8 cellular contexts compared by ENCODE assay signal in the genomic region with DNA sequence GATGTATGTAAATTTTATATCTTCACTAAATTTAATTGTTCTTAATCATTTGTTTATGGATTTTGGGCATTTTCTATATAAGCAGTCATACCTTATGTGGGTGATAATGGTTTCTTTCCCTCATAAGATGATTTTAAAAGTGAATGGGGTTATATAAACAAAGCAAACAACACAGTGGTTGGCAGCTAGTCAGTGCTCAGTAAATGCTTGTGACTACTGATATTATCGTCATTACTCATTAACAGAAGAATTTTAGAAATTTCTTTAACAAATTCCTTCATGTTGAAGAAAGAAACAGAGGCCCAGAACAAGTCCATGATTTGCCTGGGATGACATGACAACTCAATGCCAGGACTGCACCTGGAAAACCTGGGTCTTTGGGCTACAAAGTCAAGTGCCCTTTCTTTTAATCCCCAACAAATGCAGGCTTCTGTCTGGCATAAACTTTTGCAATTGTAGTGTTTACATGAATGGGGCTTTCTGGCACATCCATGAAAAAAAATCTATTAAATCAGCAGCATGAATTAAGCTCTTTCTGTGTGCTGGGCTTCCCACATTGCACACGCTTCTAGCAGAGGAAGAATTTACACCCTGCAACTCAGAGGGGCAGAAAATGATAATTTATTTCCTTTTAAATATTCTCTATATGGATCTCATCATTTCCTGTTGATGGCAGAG.
DNase-seq lines count a peak whose midpoint lies in the region; FAIRE-seq and TF ChIP-seq lines count a peak whose summit lies in the region.
"Not testable (repeated sequence)": the region's sequence is repeated elsewhere in the genome, so short reads cannot be mapped to it uniquely, and the experiment has no call there.

No MANE protein-coding gene starts in this region.

- not testable (repeated sequence) for H3K18ac ChIP-seq in mesendoderm (ENCODE audit: low read length)

- H3K27ac Mint-ChIP-seq in HFFc6; astrocyte (ENCODE audit: unreplicated experiment): not testable (repeated sequence)

- intact Hi-C loops in PC-9 (cut with micrococcal nuclease; ENCODE audit: unreplicated experiment); endothelial cell of umbilical vein (cut with micrococcal nuclease): not testable (repeated sequence)

- H2BK5ac ChIP-seq in mesendoderm (ENCODE audit: low read length) = not testable (repeated sequence)

- not testable (repeated sequence) for H3K79me2 ChIP-seq in PC-9 (ENCODE audit: low read depth); astrocyte (ENCODE audit: insufficient read depth, low read length); endothelial cell of umbilical vein (ENCODE audit: control insufficient read depth, insufficient read depth, low read length); mesendoderm (ENCODE audit: control insufficient read depth, insufficient read depth, low read length)

- H3K23ac ChIP-seq in mesendoderm (ENCODE audit: low read length) = not testable (repeated sequence)

- not testable (repeated sequence) for H3K4ac ChIP-seq in mesendoderm (ENCODE audit: low read depth, low read length)

- H4K5ac ChIP-seq in mesendoderm (ENCODE audit: low read length) = not testable (repeated sequence)

- H3K4me2 ChIP-seq in PC-9; astrocyte (ENCODE audit: low read length); endothelial cell of umbilical vein (ENCODE audit: insufficient read depth, low read length); mesendoderm (ENCODE audit: low read length): not testable (repeated sequence)

- not testable (repeated sequence) for H3K56ac ChIP-seq in mesendoderm (ENCODE audit: low read length)

- H2AK5ac ChIP-seq in mesendoderm (ENCODE audit: low read length) = not testable (repeated sequence)

- WGBS in mesendoderm (ENCODE audit: extremely low coverage, insufficient coverage, low lambda C conversion rate) = no CpG with 5 or more reads among the region's 2 CpGs

- not testable (repeated sequence) for H4K8ac ChIP-seq in mesendoderm (ENCODE audit: low read depth, low read length)

- not testable (repeated sequence) for BruUV-seq in PC-9 (replicated peaks; lab: Mats Ljungman, UMichigan)
- BruUV-seq in endothelial cell of umbilical vein (replicated peaks; lab: Mats Ljungman, UMichigan) = TSS peak; percentile 52

- H3K27me3 ChIP-seq in PC-9 (ENCODE audit: insufficient read depth, low read depth); astrocyte (ENCODE audit: insufficient read depth, low read length); endothelial cell of umbilical vein (ENCODE audit: control insufficient read depth in 2 of 2, insufficient read depth in 2 of 2, low read length in 2 of 2); mesendoderm (ENCODE audit: insufficient read depth, low read length, poor library complexity): not testable (repeated sequence)

- H3K9me1 ChIP-seq in endothelial cell of umbilical vein (replicated peaks; ENCODE audit: control insufficient read depth, extremely low read depth, insufficient read depth, low read length) = not testable (repeated sequence)

- not testable (repeated sequence) for H4K20me1 ChIP-seq in PC-9 (ENCODE audit: insufficient read depth); astrocyte (ENCODE audit: insufficient read depth, low read length); endothelial cell of umbilical vein (replicated peaks; ENCODE audit: control insufficient read depth, extremely low read depth, insufficient read depth, low read length)

- not testable (repeated sequence) for H3K4me1 ChIP-seq in PC-9 (replicated peaks; ENCODE audit: insufficient read depth); astrocyte (ENCODE audit: insufficient read depth, low read length); endothelial cell of umbilical vein (ENCODE audit: control insufficient read depth, extremely low read depth, insufficient read depth, low read length); mesendoderm (ENCODE audit: control insufficient read depth, low read depth, low read length)

- CTCF ChIA-PET in PC-9 (lab: Charles Lee); endothelial cell of umbilical vein (lab: Charles Lee): not testable (repeated sequence)

- H3K4me3 Mint-ChIP-seq in HFFc6; astrocyte (ENCODE audit: unreplicated experiment): not testable (repeated sequence)

- peaks cover 22% of the 10 kb centered on the region for H3K4me1 Mint-ChIP-seq in HFFc6 (ENCODE audit: low read depth)
- H3K4me1 Mint-ChIP-seq in astrocyte (ENCODE audit: low read depth, unreplicated experiment) = not testable (repeated sequence)

- not testable (repeated sequence) for H3K36me3 ChIP-seq in PC-9 (ENCODE audit: low read depth); astrocyte (ENCODE audit: insufficient read depth, low read length); endothelial cell of umbilical vein (ENCODE audit: control insufficient read depth in 2 of 2, extremely low read depth in 1 of 2, insufficient read depth in 2 of 2, low read length in 2 of 2); mesendoderm (ENCODE audit: control insufficient read depth, insufficient read depth, low read length)

- H3K36me3 Mint-ChIP-seq in HFFc6 (ENCODE audit: low read depth); astrocyte (ENCODE audit: low read depth, unreplicated experiment): not testable (repeated sequence)

- not testable (repeated sequence) for H3K9me2 ChIP-seq in PC-9 (ENCODE audit: insufficient read depth)

- not testable (repeated sequence) for H3K9me3 ChIP-seq in PC-9 (ENCODE audit: insufficient read depth, low read depth); astrocyte (ENCODE audit: insufficient read depth, low read depth, low read length); endothelial cell of umbilical vein (replicated peaks; ENCODE audit: control insufficient read depth, insufficient read depth, low read length)

- TF ChIP-seq POLR2A in endothelial cell of umbilical vein (IDR thresholded peaks at IDR 0.05; ENCODE audit: low read depth, low read length) = not testable (repeated sequence)

- H3F3A ChIP-seq in PC-9 (ENCODE audit: insufficient read depth, low read depth) = not testable (repeated sequence)

- DNase-seq in Daoy (ENCODE audit: low read depth) (peak; percentile 49), HFFc6 (peak; percentile 51), PC-9 (peak; percentile 22 to 86), astrocyte (ENCODE audit: low read depth) (peak; percentile 90), endothelial cell of umbilical vein (ENCODE audit: low read depth, low spot score) (peak; percentile 76), foreskin fibroblast (peak; percentile 48 to 73), mesendoderm (peak; percentile 45), stromal cell of bone marrow (ENCODE audit: low read depth) (peak; percentile 31)

- not testable (repeated sequence) for H2AFZ ChIP-seq in PC-9; astrocyte (ENCODE audit: low read depth, low read length); endothelial cell of umbilical vein (ENCODE audit: low read depth, low read length)

- H3K79me1 ChIP-seq in mesendoderm (ENCODE audit: low read length) = not testable (repeated sequence)

- peak; percentile 13 for FAIRE-seq in astrocyte (lab: Jason Lieb, UNC)
- FAIRE-seq in endothelial cell of umbilical vein (lab: Jason Lieb, UNC) = peak; percentile 83

- POLR2A ChIA-PET in PC-9 (lab: Charles Lee; ENCODE audit: unreplicated experiment); endothelial cell of umbilical vein (lab: Charles Lee): not testable (repeated sequence)

- H3K4me3 ChIP-seq in PC-9; astrocyte (ENCODE audit: insufficient read depth, low read depth, low read length); endothelial cell of umbilical vein (replicated peaks in 1 of 3; ENCODE audit: insufficient read depth in 1 of 3, low read depth in 1 of 3, low read length in 3 of 3); foreskin fibroblast (ENCODE audit: low read depth in 1 of 2, low read length in 2 of 2); mesendoderm (ENCODE audit: low read length): not testable (repeated sequence)

- not testable (repeated sequence) for H3K27ac ChIP-seq in PC-9; astrocyte (ENCODE audit: low read depth, low read length); mesendoderm (ENCODE audit: low read depth, low read length)
- H3K27ac ChIP-seq in endothelial cell of umbilical vein (ENCODE audit: insufficient read depth, low read depth, low read length) = peak overlapping the region; percentile 37

- not testable (repeated sequence) for H3K9ac ChIP-seq in astrocyte (ENCODE audit: low read length); endothelial cell of umbilical vein (replicated peaks; ENCODE audit: extremely low read depth, insufficient read depth, low read length); mesendoderm (ENCODE audit: low read length)

- not testable (repeated sequence) for H3K9me3 Mint-ChIP-seq in HFFc6; astrocyte (ENCODE audit: unreplicated experiment)

- dilution Hi-C loops in endothelial cell of umbilical vein (cut with MboI; ENCODE audit: extremely low pct_ligation_motif_present, low sequenced_read_pairs) = not testable (repeated sequence)

- not testable (repeated sequence) for H2BK120ac ChIP-seq in mesendoderm (ENCODE audit: low read depth, low read length)

- not testable (repeated sequence) for TF ChIP-seq CTCF in HFFc6 (IDR thresholded peaks at IDR 0.05); PC-9 (conservative IDR thresholded peaks at IDR 0.05); astrocyte (IDR thresholded peaks at IDR 0.05; ENCODE audit: insufficient read depth, low read depth, low read length); endothelial cell of umbilical vein (IDR thresholded peaks at IDR 0.05; ENCODE audit: extremely low read depth in 1 of 2, insufficient read depth in 1 of 2, low read depth in 1 of 2, low read length in 2 of 2); foreskin fibroblast (IDR thresholded peaks at IDR 0.05; ENCODE audit: low read depth, low read length)

- not testable (repeated sequence) for H2BK15ac ChIP-seq in mesendoderm (replicated peaks; ENCODE audit: low read depth)

- H3K27me3 Mint-ChIP-seq in HFFc6 (ENCODE audit: insufficient read depth); astrocyte (ENCODE audit: low read depth, unreplicated experiment): not testable (repeated sequence)

TF ChIP-seq in endothelial cell of umbilical vein, 7 proteins besides CTCF, POLR2A, EP300 and RAD21 (continues in another document):
- TF ChIP-seq GATA2 (IDR thresholded peaks at IDR 0.05; ENCODE audit: insufficient read depth, insufficient read length, low read depth, low read length) = peak; percentile 31

Comparison
In these comparisons a context has a peak if more than half of its experiments do, and no peak if none do; other contexts are left out.
1. DNase-seq: peak in every context shown above with its lines; median percentile 90 in astrocyte; 76 in endothelial cell of umbilical vein; 60 in foreskin fibroblast; 54 in PC-9; 51 in HFFc6; 49 in Daoy; 45 in mesendoderm; 31 in stromal cell of bone marrow.